Comparison of ENCODE assay signal across 8 cellular contexts in the genomic region with DNA sequence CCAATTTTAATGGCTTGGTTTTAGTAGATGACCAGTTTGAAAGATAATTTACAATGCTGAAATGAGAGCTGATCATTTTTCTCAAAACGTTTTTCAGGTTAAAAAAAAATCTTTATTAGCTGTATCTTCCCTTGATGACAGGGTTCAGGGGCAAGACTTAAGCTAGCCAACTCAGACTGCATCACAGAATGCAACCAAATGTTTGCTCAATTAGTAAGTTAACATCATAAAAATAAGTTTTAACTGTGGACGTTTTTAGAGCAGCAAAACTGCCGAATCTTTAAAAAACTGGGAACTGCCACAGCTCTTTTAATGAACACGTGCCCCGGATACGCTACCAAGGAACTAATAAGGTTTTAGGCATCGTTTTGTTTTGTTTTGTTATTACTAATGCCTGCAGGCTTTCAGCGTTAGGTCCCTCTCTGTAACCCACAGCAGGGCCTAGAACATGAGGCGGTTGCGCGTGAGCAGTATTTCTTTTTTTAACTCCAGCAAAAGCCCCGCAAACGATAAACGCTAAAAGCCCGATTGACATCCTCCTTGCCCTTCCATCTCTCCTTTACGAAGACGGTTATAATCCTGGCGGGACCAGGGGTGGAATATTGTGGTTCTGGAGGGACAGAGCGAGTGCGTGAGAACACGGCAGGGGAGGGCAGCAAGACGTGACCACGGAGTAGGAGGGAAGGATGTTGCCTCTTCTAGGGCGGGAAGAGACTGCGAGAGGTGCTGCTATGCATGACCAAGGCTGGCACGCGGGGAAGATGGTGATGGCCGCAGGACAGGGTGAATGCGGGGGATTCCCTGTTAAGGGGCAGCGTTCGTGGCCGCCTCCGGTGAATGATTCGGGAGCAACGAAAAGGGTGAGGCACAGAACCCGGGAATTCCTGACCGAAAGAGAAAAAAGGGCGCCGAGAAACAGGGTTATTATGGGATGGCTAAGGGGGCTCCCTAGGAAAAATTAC. TPM values are rescaled to one million over a fixed set of nuclear protein-coding genes. Genes with fewer than 3 reads are reported as not detected.
A peak's percentile ranks its signal among the peaks of the same experiment; 100 is the strongest.
DNase-seq lines count a peak whose midpoint lies in the region; ATAC-seq lines count a peak whose summit lies in the region.

No MANE protein-coding gene starts in this region.

- H2BK12ac ChIP-seq in mesenchymal stem cell (ENCODE audit: low read length in 2 of 2): peak overlapping the region in 1 of 2 experiments; percentile 6

- peaks cover 7% of the 10 kb centered on the region for H3K79me1 ChIP-seq in mesenchymal stem cell (replicated peaks; ENCODE audit: low read length, poor library complexity, severe bottlenecking)

- H3K9me3 ChIP-seq in ectodermal cell (ENCODE audit: control insufficient read depth, low read length) (no peaks in the 10 kb centered on the region), mesenchymal stem cell (ENCODE audit: control insufficient read depth, low read length) (no peaks in the 10 kb centered on the region)

- peak; percentile 31 for ATAC-seq in HG02571 (IDR thresholded peaks at IDR 0.05; ENCODE audit: unreplicated experiment)

- H3K27ac Mint-ChIP-seq in activated CD4-positive, alpha-beta memory T cell treated with anti-CD3 and anti-CD28 coated beads, Interleukin-2, amount 10 ng/mL, durations not matched to agents 7 days and 5 days: peak overlapping the region; percentile 97

- peaks cover 13% of the 10 kb centered on the region for H3K36me3 ChIP-seq in ectodermal cell (ENCODE audit: control insufficient read depth, insufficient read depth, low read length)
- peaks cover 13 to 24% of the 10 kb centered on the region in 2 experiments for H3K36me3 ChIP-seq in mesenchymal stem cell (ENCODE audit: control insufficient read depth in 1 of 2, insufficient read depth in 2 of 2, low read depth in 1 of 2, low read length in 2 of 2)

- H4K8ac ChIP-seq in mesenchymal stem cell (ENCODE audit: low read length): peak overlapping the region; percentile 70

- H3K27me3 Mint-ChIP-seq in activated CD4-positive, alpha-beta memory T cell treated with anti-CD3 and anti-CD28 coated beads, Interleukin-2, amount 10 ng/mL, durations not matched to agents 7 days and 5 days: no peaks in the 10 kb centered on the region

- peak overlapping the region; percentile 85 for H3K4me2 ChIP-seq in mesenchymal stem cell (ENCODE audit: low read length, poor library complexity, severe bottlenecking)

- peak overlapping the region; percentile 95 for H3K4me3 Mint-ChIP-seq in activated CD4-positive, alpha-beta memory T cell treated with anti-CD3 and anti-CD28 coated beads, Interleukin-2, amount 10 ng/mL, durations not matched to agents 7 days and 5 days

- peak overlapping the region; percentile 15 for H2AFZ ChIP-seq in mesenchymal stem cell (ENCODE audit: low read depth, low read length)

- peak overlapping the region in 1 of 2 experiments; percentile 73 for H3K14ac ChIP-seq in mesenchymal stem cell (ENCODE audit: low read length in 2 of 2)

- H3K9ac ChIP-seq in mesenchymal stem cell (ENCODE audit: low read length): peak overlapping the region; percentile 99

- H3K4me3 ChIP-seq in ectodermal cell (ENCODE audit: insufficient read depth, low read depth, low read length) (peak overlapping the region; percentile 78), mesenchymal stem cell (ENCODE audit: insufficient read depth in 1 of 2, low read depth in 1 of 2, low read length in 2 of 2) (peak overlapping the region; percentile 85 to 92)

- peaks cover 8% of the 10 kb centered on the region for H3K4me1 ChIP-seq in ectodermal cell (ENCODE audit: control insufficient read depth, insufficient read depth, low read length)
- peaks cover 5% of the 10 kb centered on the region for H3K4me1 ChIP-seq in mesenchymal stem cell (ENCODE audit: control insufficient read depth, insufficient read depth, low read depth, low read length)

- peak overlapping the region; percentile 71 to 93 for H3K18ac ChIP-seq in mesenchymal stem cell (ENCODE audit: low read depth in 1 of 2, low read length in 2 of 2)

- H3K23ac ChIP-seq in mesenchymal stem cell (ENCODE audit: low read length in 2 of 2): no peak overlapping the region

- H3K27ac ChIP-seq in ectodermal cell (ENCODE audit: insufficient read depth, low read depth, low read length, poor library complexity, severe bottlenecking) (peak overlapping the region; percentile 75), mesenchymal stem cell (ENCODE audit: low read length, poor library complexity, severe bottlenecking) (peak overlapping the region; percentile 83)

- peaks cover 49% of the 10 kb centered on the region for H3K4me1 Mint-ChIP-seq in activated CD4-positive, alpha-beta memory T cell treated with anti-CD3 and anti-CD28 coated beads, Interleukin-2, amount 10 ng/mL, durations not matched to agents 7 days and 5 days

- POLR2A ChIA-PET in activated CD4-positive, alpha-beta memory T cell treated with anti-CD3 and anti-CD28 coated beads, Interleukin-2, amount 10 ng/mL, durations not matched to agents 7 days and 5 days (lab: Charles Lee): interaction anchor here (0.7 to 6.8 kb wide), 22 partner anchors 11 to 279 kb away, joined by 3 to 68 read pairs (median 4); partner anchors contain the start of genes CHD8 and METTL3

- peak overlapping the region; percentile 80 for H2BK15ac ChIP-seq in mesenchymal stem cell (ENCODE audit: low read depth, poor library complexity, severe bottlenecking)

- H3K9me3 Mint-ChIP-seq in activated CD4-positive, alpha-beta memory T cell treated with anti-CD3 and anti-CD28 coated beads, Interleukin-2, amount 10 ng/mL, durations not matched to agents 7 days and 5 days: no peaks in the 10 kb centered on the region

- DNase-seq in COR-L47 (lab: John Stamatoyannopoulos, UW): peak; percentile 40
- DNase-seq in NCI-H510A treated with DMSO at 0.1 percent for 48 hours (lab: John Stamatoyannopoulos, UW): peak; percentile 15
- peak; percentile 59 for DNase-seq in activated CD4-positive, alpha-beta memory T cell treated with anti-CD3 and anti-CD28 coated beads, Interleukin-2, amount 10 ng/mL, durations not matched to agents 7 days and 5 days
- DNase-seq in mesenchymal stem cell: peak; percentile 87
- DNase-seq in stimulated activated CD8-positive, alpha-beta memory T cell treated with anti-CD3 and anti-CD28 coated beads, Interleukin-15, amount 100 ng/mL, for 4 hours (ENCODE audit: low read depth in 2 of 2): peak; percentile 17 to 25
- no peak for DNase-seq in OCI-M2 (lab: John Stamatoyannopoulos, UW; ENCODE audit: unreplicated experiment)

- WGBS in ectodermal cell, 2 experiments: 1% methylated on average over 39 of the region's 39 CpGs
- under 1% methylated on average over 38 of the region's 39 CpGs for WGBS in mesenchymal stem cell

- peak overlapping the region; percentile 9 to 73 for H3K4ac ChIP-seq in mesenchymal stem cell (ENCODE audit: low read depth in 1 of 2, low read length in 2 of 2)

- no peak overlapping the region for H2AK5ac ChIP-seq in mesenchymal stem cell (ENCODE audit: low read length, severe bottlenecking)

- peak overlapping the region; percentile 71 for H2BK120ac ChIP-seq in mesenchymal stem cell (ENCODE audit: low read depth, low read length)

- H2BK5ac ChIP-seq in mesenchymal stem cell (ENCODE audit: low read depth, low read length, poor library complexity, severe bottlenecking): peak overlapping the region; percentile 47

- peaks cover 42% of the 10 kb centered on the region for H3K36me3 Mint-ChIP-seq in activated CD4-positive, alpha-beta memory T cell treated with anti-CD3 and anti-CD28 coated beads, Interleukin-2, amount 10 ng/mL, durations not matched to agents 7 days and 5 days (ENCODE audit: low read depth)

- CTCF ChIA-PET in activated CD4-positive, alpha-beta memory T cell treated with anti-CD3 and anti-CD28 coated beads, Interleukin-2, amount 10 ng/mL, durations not matched to agents 7 days and 5 days (lab: Charles Lee): interaction anchor here (0.8 to 1.1 kb wide), 2 partner anchors 73 to 115 kb away, joined by 3 to 4 read pairs; partner anchors contain the start of gene CHD8

- H4K91ac ChIP-seq in mesenchymal stem cell (ENCODE audit: low read length): peak overlapping the region; percentile 77

- H3K27me3 ChIP-seq in ectodermal cell (ENCODE audit: control insufficient read depth, insufficient read depth, low read length, poor library complexity, severe bottlenecking): no peaks in the 10 kb centered on the region
- no peaks in the 10 kb centered on the region for H3K27me3 ChIP-seq in mesenchymal stem cell (ENCODE audit: control insufficient read depth in 1 of 2, insufficient read depth in 1 of 2, low read length in 2 of 2)

RNA-seq across cellular contexts. Expression of gene SUPT16H, which starts 0.7 kb away (rescaled TPM):
- 100 to 1,000 TPM; 114 TPM for total RNA-seq in activated CD4-positive, alpha-beta memory T cell treated with anti-CD3 and anti-CD28 coated beads, Interleukin-2, amount 10 ng/mL, durations not matched to agents 7 days and 5 days
- polyA plus RNA-seq in ectodermal cell (2013, experiment 1 of 4): 280 TPM
- 269 TPM for polyA plus RNA-seq in ectodermal cell (2013, experiment 2 of 4)
- 178 TPM for polyA plus RNA-seq in ectodermal cell (2013, experiment 3 of 4)
- polyA plus RNA-seq in ectodermal cell (2013, experiment 4 of 4): 190 TPM
- 49.3 TPM for polyA plus RNA-seq in mesenchymal stem cell (2013, experiment 1 of 2)
- 48.4 TPM for polyA plus RNA-seq in mesenchymal stem cell (2013, experiment 2 of 2)
